Comparison of ENCODE assay signal across 1 cellular context in the genomic region with DNA sequence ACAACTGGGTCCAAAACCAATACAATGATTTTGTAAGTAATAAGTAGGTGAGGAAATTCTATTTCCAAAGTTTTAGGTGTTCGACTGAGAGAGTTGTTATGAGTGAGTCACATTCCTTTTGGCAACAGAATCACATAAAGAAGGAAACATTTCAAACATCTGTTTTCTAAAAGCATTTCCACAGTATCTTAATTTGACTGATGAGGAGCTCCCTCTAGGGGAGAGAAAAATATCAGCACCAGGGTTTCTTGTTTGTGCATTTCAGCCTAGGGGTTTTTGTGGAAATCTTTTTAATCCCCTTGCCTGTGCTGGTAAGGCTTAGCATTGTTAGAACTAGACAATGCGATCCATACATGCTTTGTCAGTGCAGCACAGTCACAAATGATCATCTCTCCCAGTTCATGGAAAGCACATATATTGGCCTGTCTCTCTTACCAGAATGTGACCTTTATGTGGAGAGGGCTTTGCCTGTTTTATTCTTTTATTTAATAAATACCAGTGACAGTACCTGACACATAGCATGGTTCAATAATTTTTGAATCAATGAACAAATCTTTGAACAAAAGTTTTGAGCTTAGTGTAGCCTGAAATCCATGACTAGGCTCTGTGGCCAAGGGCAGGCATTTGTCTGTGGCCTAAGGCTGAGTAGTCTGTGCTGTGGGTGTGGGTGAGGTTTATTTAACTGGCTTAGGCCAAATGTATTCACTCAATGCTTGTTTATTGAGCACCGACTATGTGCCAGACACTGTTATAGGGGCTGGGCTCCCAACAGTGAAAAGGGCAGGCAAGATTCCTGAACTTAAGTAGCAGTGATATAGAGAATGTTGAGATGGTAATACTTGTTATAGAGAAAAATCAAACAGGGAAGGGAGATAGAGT.
TF ChIP-seq lines count a peak whose summit lies in the region.

No MANE protein-coding gene starts in this region.

TF ChIP-seq in HepG2, 621 proteins besides CTCF, POLR2A, EP300 and RAD21:
- no peak for TF ChIP-seq ZNF335 (CRISPR knock-in tag; IDR thresholded peaks at IDR 0.05)
- peak; percentile 56 for TF ChIP-seq STAG1 (CRISPR knock-in tag; IDR thresholded peaks at IDR 0.05)
- no peak for TF ChIP-seq HOXD1 (CRISPR knock-in tag; IDR thresholded peaks at IDR 0.05)
- TF ChIP-seq SMC3 (IDR thresholded peaks at IDR 0.05; ENCODE audit: low read length), result peak; percentile 23; the same call in 1 of the 2 replicates
- no peak for TF ChIP-seq GLI4 (CRISPR knock-in tag; IDR thresholded peaks at IDR 0.05; ENCODE audit: borderline replicate concordance)
- no peak for TF ChIP-seq ZNF598 (CRISPR knock-in tag; IDR thresholded peaks at IDR 0.05; ENCODE audit: borderline replicate concordance)
- TF ChIP-seq U2AF2 (IDR thresholded peaks at IDR 0.05; ENCODE audit: low read depth, low read length), result no peak
- TF ChIP-seq ZNF678 (CRISPR knock-in tag; IDR thresholded peaks at IDR 0.05), result no peak
- TF ChIP-seq RBM39 (IDR thresholded peaks at IDR 0.05; ENCODE audit: low read depth, low read length, poor library complexity, severe bottlenecking), result no peak
- TF ChIP-seq, protein P1, sequence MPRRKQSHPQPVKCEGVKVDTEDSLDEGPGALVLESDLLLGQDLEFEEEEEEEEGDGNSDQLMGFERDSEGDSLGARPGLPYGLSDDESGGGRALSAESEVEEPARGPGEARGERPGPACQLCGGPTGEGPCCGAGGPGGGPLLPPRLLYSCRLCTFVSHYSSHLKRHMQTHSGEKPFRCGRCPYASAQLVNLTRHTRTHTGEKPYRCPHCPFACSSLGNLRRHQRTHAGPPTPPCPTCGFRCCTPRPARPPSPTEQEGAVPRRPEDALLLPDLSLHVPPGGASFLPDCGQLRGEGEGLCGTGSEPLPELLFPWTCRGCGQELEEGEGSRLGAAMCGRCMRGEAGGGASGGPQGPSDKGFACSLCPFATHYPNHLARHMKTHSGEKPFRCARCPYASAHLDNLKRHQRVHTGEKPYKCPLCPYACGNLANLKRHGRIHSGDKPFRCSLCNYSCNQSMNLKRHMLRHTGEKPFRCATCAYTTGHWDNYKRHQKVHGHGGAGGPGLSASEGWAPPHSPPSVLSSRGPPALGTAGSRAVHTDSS (CRISPR knock-in tag; conservative IDR thresholded peaks at IDR 0.05), result no peak
- TF ChIP-seq, protein P2, sequence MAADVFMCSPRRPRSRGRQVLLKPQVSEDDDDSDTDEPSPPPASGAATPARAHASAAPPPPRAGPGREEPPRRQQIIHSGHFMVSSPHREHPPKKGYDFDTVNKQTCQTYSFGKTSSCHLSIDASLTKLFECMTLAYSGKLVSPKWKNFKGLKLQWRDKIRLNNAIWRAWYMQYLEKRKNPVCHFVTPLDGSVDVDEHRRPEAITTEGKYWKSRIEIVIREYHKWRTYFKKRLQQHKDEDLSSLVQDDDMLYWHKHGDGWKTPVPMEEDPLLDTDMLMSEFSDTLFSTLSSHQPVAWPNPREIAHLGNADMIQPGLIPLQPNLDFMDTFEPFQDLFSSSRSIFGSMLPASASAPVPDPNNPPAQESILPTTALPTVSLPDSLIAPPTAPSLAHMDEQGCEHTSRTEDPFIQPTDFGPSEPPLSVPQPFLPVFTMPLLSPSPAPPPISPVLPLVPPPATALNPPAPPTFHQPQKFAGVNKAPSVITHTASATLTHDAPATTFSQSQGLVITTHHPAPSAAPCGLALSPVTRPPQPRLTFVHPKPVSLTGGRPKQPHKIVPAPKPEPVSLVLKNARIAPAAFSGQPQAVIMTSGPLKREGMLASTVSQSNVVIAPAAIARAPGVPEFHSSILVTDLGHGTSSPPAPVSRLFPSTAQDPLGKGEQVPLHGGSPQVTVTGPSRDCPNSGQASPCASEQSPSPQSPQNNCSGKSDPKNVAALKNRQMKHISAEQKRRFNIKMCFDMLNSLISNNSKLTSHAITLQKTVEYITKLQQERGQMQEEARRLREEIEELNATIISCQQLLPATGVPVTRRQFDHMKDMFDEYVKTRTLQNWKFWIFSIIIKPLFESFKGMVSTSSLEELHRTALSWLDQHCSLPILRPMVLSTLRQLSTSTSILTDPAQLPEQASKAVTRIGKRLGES (CRISPR knock-in tag; IDR thresholded peaks at IDR 0.05; ENCODE audit: borderline replicate concordance), result no peak
- TF ChIP-seq ZNF543 (CRISPR knock-in tag; IDR thresholded peaks at IDR 0.05), result no peak
- TF ChIP-seq BRCA1 (CRISPR knock-in tag; IDR thresholded peaks at IDR 0.05), result no peak
- no peak for TF ChIP-seq NFE2L2 (IDR thresholded peaks at IDR 0.05; ENCODE audit: low read length)
- no peak for TF ChIP-seq ZBTB7A (CRISPR knock-in tag; IDR thresholded peaks at IDR 0.05)
- no peak for TF ChIP-seq MEF2D (CRISPR knock-in tag; IDR thresholded peaks at IDR 0.05)
